ENCODE assay signal across 19 cellular contexts in the genomic region with DNA sequence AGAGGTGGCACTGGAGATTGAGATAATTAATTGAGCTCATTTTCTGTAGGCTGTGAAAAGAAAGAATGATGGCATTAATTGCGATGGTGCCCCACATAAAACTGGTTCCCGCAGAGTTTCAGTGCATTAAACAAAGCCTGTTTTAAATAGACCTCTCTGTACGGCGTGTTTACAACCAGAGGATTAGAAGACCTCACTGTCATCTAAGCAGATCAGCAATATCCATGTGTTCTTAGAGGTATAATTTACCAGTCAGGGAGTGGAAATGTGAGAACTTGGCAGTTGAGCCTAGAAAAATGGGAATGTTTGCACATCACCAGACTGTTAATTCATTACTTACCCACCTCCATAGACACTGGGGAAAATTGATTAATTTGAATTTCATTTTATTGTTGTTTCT. TPM values are rescaled to one million over a fixed set of nuclear protein-coding genes. Genes with fewer than 3 reads are reported as not detected.
A peak's percentile ranks its signal among the peaks of the same experiment; 100 is the strongest.
DNase-seq lines count a peak whose midpoint lies in the region; TF ChIP-seq lines count a peak whose summit lies in the region.
"Had no signal": no experiment of that assay in that cellular context is flagged by ENCODE, and none has a peak within 500 bp of the region (broad histone marks: within the 10 kb centered on the region; RNA-seq: fewer than 3 reads in every experiment).

No MANE protein-coding gene starts in this region.

- no peak for TF ChIP-seq EP300 in esophagus muscularis mucosa (IDR thresholded peaks at IDR 0.05)

- H3K36me3 Mint-ChIP-seq in HFFc6 (ENCODE audit: low read depth): peaks cover 15% of the 10 kb centered on the region

- H3K9ac ChIP-seq in smooth muscle cell (ENCODE audit: low read depth): no peak overlapping the region

- CTCF ChIA-PET in OCI-LY7 (lab: Charles Lee; ENCODE audit: unreplicated experiment) (no interaction called here), RWPE1 (lab: Yijun Ruan, JAX) (interaction anchor here (1.1 to 1.2 kb wide), 2 partner anchors 37 to 56 kb away, joined by 3 read pairs; a partner anchor contains a TSS)

- intact Hi-C loops in OCI-LY7 (cut with micrococcal nuclease; ENCODE audit: unreplicated experiment): loop anchor here (5.0 kb wide), 1 partner anchor 39 kb away; no protein-coding TSS in a partner anchor
- intact Hi-C loops in esophagus muscularis mucosa (cut with DNase I): no loop called here

- H3K27me3 Mint-ChIP-seq in HFFc6 (ENCODE audit: insufficient read depth): peaks cover 3% of the 10 kb centered on the region; the same call in 1 of the 2 replicates
- H3K27me3 Mint-ChIP-seq: B cell, T-helper 17 cell had no signal

- H3K9me3 Mint-ChIP-seq in HFFc6: no peaks in the 10 kb centered on the region
- H3K9me3 Mint-ChIP-seq: stimulated activated effector memory CD8-positive, alpha-beta T cell treated with anti-CD3 and anti-CD28 coated beads, Interleukin-12 subunit alpha, Interleukin-12 subunit beta, amount 100 ng/mL, for 72 hours had no signal

- no peaks in the 10 kb centered on the region for H3K9me2 ChIP-seq in OCI-LY7 (ENCODE audit: insufficient read depth, low read length)

- no peaks in the 10 kb centered on the region for H3K9me3 ChIP-seq in OCI-LY7 (ENCODE audit: low read length)
- H3K9me3 ChIP-seq in esophagus muscularis mucosa: no peaks in the 10 kb centered on the region
- H3K9me3 ChIP-seq in smooth muscle cell (replicated peaks; ENCODE audit: low read depth): no peaks in the 10 kb centered on the region
- H3K9me3 ChIP-seq: left ventricle myocardium inferior had no signal

- H3K4me3 Mint-ChIP-seq in HFFc6: peak overlapping the region; percentile 65
- H3K4me3 Mint-ChIP-seq: B cell; stimulated activated effector memory CD8-positive, alpha-beta T cell treated with anti-CD3 and anti-CD28 coated beads, Interleukin-12 subunit alpha, Interleukin-12 subunit beta, amount 100 ng/mL, for 72 hours; T-helper 17 cell had no signal

- no peaks in the 10 kb centered on the region for H3K79me2 ChIP-seq in OCI-LY7 (ENCODE audit: insufficient read depth, low read depth, low read length)
- H3K79me2 ChIP-seq in smooth muscle cell (ENCODE audit: low read depth): no peaks in the 10 kb centered on the region

- TSS peak; percentile 27 for BruUV-seq in OCI-LY7 (replicated peaks; lab: Mats Ljungman, UMichigan)

- DNase-seq in HFFc6 (no peak), OCI-LY7 (ENCODE audit: low spot score) (no peak), esophagus muscularis mucosa (ENCODE audit: extremely low spot score) (no peak), smooth muscle cell (lab: John Stamatoyannopoulos, UW; ENCODE audit: unreplicated experiment) (no peak), NCI-H524 treated with DMSO at 0.1 percent for 48 hours (lab: John Stamatoyannopoulos, UW) (no peak), RWPE1 (ENCODE audit: low spot score) (no peak), cerebellar nuclear complex (lab: John Stamatoyannopoulos, UW) (no peak)
- DNase-seq: activated CD4-positive, alpha-beta T cell treated with anti-CD3 and anti-CD28 coated beads, Interleukin-2, amount 50 U/mL, for 48 hours; activated naive CD4-positive, alpha-beta T cell; Calu3; GOT3; left ventricle myocardium inferior; NCI-H1105; retina; SHP77 treated with DMSO at 0.1 percent for 48 hours; stimulated activated CD4-positive, alpha-beta T cell treated with anti-CD3 and anti-CD28 coated beads, Interleukin-15, amount 100 ng/mL, for 24 hours; T-helper 17 cell had no signal

- peak overlapping the region; percentile 92 for H3K27ac Mint-ChIP-seq in HFFc6
- H3K27ac Mint-ChIP-seq: B cell had no signal

- POLR2A ChIA-PET in OCI-LY7 (lab: Charles Lee) (interaction anchor here (0.6 to 2.6 kb wide), 2 partner anchors 16 to 70 kb away, joined by 3 to 11 read pairs; a partner anchor contains a TSS), RWPE1 (lab: Yijun Ruan, JAX; ENCODE audit: low non-redundant PET) (no interaction called here)

- 0 out of 2 replicates have a peak, but pooled peaks cover 5% of the 10 kb centered on the region for H4K20me1 ChIP-seq in OCI-LY7 (ENCODE audit: insufficient read depth, low read length)
- no peaks in the 10 kb centered on the region for H4K20me1 ChIP-seq in smooth muscle cell (ENCODE audit: low read depth)

- H3K27ac ChIP-seq in OCI-LY7 (ENCODE audit: low read depth, low read length, poor library complexity, severe bottlenecking): no peak overlapping the region
- H3K27ac ChIP-seq in esophagus muscularis mucosa (replicated peaks in 1 of 4): peak overlapping the region; percentile 26 to 55 (median 49)
- H3K27ac ChIP-seq in smooth muscle cell (ENCODE audit: low read depth): peak overlapping the region; percentile 94
- no peak overlapping the region for H3K27ac ChIP-seq in RWPE1

- H3F3A ChIP-seq in smooth muscle cell (ENCODE audit: low read depth): peaks cover 11% of the 10 kb centered on the region

- TF ChIP-seq POLR2A in esophagus muscularis mucosa (IDR thresholded peaks at IDR 0.05; ENCODE audit: low read depth): no peak

- TF ChIP-seq CTCF in HFFc6 (IDR thresholded peaks at IDR 0.05) (no peak), OCI-LY7 (conservative IDR thresholded peaks at IDR 0.05; ENCODE audit: low read length) (no peak), esophagus muscularis mucosa (IDR thresholded peaks at IDR 0.05) (no peak), smooth muscle cell (IDR thresholded peaks at IDR 0.05; ENCODE audit: borderline replicate concordance, insufficient read depth, poor library complexity, severe bottlenecking) (no peak), RWPE1 (conservative IDR thresholded peaks at IDR 0.05; ENCODE audit: low read depth) (no peak)

- no peak overlapping the region for H3K4me3 ChIP-seq in OCI-LY7 (ENCODE audit: low read depth, low read length, poor library complexity, severe bottlenecking)
- H3K4me3 ChIP-seq in esophagus muscularis mucosa: no peak overlapping the region
- no peak overlapping the region for H3K4me3 ChIP-seq in smooth muscle cell
- H3K4me3 ChIP-seq: left ventricle myocardium inferior had no signal

- H2AFZ ChIP-seq in OCI-LY7 (ENCODE audit: low read length) (no peak overlapping the region), smooth muscle cell (ENCODE audit: low read depth) (no peak overlapping the region)

- peaks cover 68% of the 10 kb centered on the region for H3K4me1 Mint-ChIP-seq in HFFc6 (ENCODE audit: low read depth)
- H3K4me1 Mint-ChIP-seq: B cell had no signal

- H3K27me3 ChIP-seq in esophagus muscularis mucosa: no peaks in the 10 kb centered on the region
- no peaks in the 10 kb centered on the region for H3K27me3 ChIP-seq in smooth muscle cell (ENCODE audit: low read depth)

- H3K4me2 ChIP-seq in OCI-LY7 (ENCODE audit: low read length) (no peak overlapping the region), smooth muscle cell (peak overlapping the region; percentile 47)

- 55% methylated on average over 4 of the region's 4 CpGs for WGBS in esophagus muscularis mucosa
- 31% methylated on average over 4 of the region's 4 CpGs for WGBS in smooth muscle cell (ENCODE audit: low lambda C conversion rate)

- H3K4me1 ChIP-seq in OCI-LY7 (ENCODE audit: insufficient read depth, low read length, poor library complexity, severe bottlenecking) (peaks cover 7% of the 10 kb centered on the region), esophagus muscularis mucosa (peaks cover 25 to 55% (median 43%) of the 10 kb centered on the region in 4 donors), smooth muscle cell (ENCODE audit: low read depth) (peaks cover 23% of the 10 kb centered on the region)

- H3K36me3 ChIP-seq in OCI-LY7 (ENCODE audit: insufficient read depth, low read length) (peaks cover 89% of the 10 kb centered on the region), esophagus muscularis mucosa (peaks cover 5 to 29% (median 18%) of the 10 kb centered on the region in 4 donors), smooth muscle cell (ENCODE audit: low read depth) (no peaks in the 10 kb centered on the region)

RNA-seq across cellular contexts. Expression of a gene that starts 16.1 kb away (rescaled TPM):
- 10 to 100 TPM in 5 of 6 experiments, 1 to 10 TPM in 1; 8.6 to 18.3 (median 15.3) TPM for total RNA-seq in HFFc6 (2021; fragmentation: NEBNext Ultra II Directional; extraction: Animal tissue kit (Norgen Biotek cat#: 25700))
- total RNA-seq in OCI-LY7 (2014; rRNA removed; shearing (Covaris generic)): 47.5 and 50.0 TPM in 2 replicates
- total RNA-seq in OCI-LY7 (2022): 89.1 and 103 TPM in 2 replicates
- 10 to 100 TPM; 14.7 to 26.6 (median 17.3) TPM for total RNA-seq in esophagus muscularis mucosa
- total RNA-seq in smooth muscle cell: 2.5 and 4.4 TPM in 2 replicates
- polyA plus RNA-seq in smooth muscle cell: 8.4 and 9.2 TPM in 2 replicates

RNA-seq across cellular contexts. Expression of a gene that starts 36.8 kb away (rescaled TPM):
- total RNA-seq in HFFc6 (2021; fragmentation: NEBNext Ultra II Directional; extraction: Animal tissue kit (Norgen Biotek cat#: 25700)): 10 to 100 TPM; 19.0 to 35.3 (median 22.6) TPM
- total RNA-seq in OCI-LY7 (2014; rRNA removed; shearing (Covaris generic)): not detected in 2 replicates
- 1.7 and 3.9 TPM in 2 replicates for total RNA-seq in OCI-LY7 (2022)
- total RNA-seq in esophagus muscularis mucosa: 10 to 100 TPM; 39.9 to 90.1 (median 54.4) TPM
- total RNA-seq in smooth muscle cell: 0.94 and 4.0 TPM in 2 replicates
- 7.8 and 13.0 TPM in 2 replicates for polyA plus RNA-seq in smooth muscle cell

RNA-seq across cellular contexts. Expression of a gene that starts 55.8 kb away (rescaled TPM):
- 10 to 100 TPM; 55.4 to 64.3 (median 61.7) TPM for total RNA-seq in HFFc6 (2021; fragmentation: NEBNext Ultra II Directional; extraction: Animal tissue kit (Norgen Biotek cat#: 25700))
- total RNA-seq in OCI-LY7 (2014; rRNA removed; shearing (Covaris generic)): 38.5 and 39.9 TPM in 2 replicates
- total RNA-seq in OCI-LY7 (2022) (62.2 and 64.2 TPM in 2 replicates), esophagus muscularis mucosa (10 to 100 TPM; 40.3 to 60.6 (median 52.9) TPM), smooth muscle cell (40.1 and 40.5 TPM in 2 replicates)
- 69.4 and 82.1 TPM in 2 replicates for polyA plus RNA-seq in smooth muscle cell

Comparison
In these comparisons a context has a peak if more than half of its experiments do, and no peak if none do; other contexts are left out.
1. H3K27ac ChIP-seq: peak in esophagus muscularis mucosa (4 of 4) and smooth muscle cell (single experiment); none in OCI-LY7 (single experiment) and RWPE1 (single experiment).